ENCODE assay signal across 19 cellular contexts in the genomic region with DNA sequence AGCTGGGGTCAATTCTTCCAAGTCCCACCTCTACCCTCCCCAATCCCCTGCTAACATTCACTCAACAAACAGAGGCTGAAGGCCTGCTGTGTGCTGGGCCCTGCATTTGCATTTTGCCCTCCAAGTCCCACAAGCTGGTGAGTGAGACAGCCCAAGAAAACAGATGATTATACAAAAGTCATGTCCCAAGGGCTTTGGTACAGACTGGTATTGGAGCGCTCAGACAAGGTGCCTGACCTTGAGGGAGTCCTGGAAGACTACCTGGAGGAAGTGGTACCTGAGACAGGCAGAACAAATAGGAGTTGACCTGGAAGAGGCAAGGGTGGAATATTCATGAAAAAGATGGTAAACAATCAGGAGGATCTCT. TPM values are rescaled to one million over a fixed set of nuclear protein-coding genes. Genes with fewer than 3 reads are reported as not detected.
A peak's percentile ranks its signal among the peaks of the same experiment; 100 is the strongest.
DNase-seq lines count a peak whose midpoint lies in the region; ATAC-seq and TF ChIP-seq lines count a peak whose summit lies in the region.
"Had no signal": no experiment of that assay in that cellular context is flagged by ENCODE, and none has a peak within 500 bp of the region (broad histone marks: within the 10 kb centered on the region; RNA-seq: fewer than 3 reads in every experiment).

No MANE protein-coding gene starts in this region.

- H3K27me3 ChIP-seq in cardiac muscle cell (no peaks in the 10 kb centered on the region), esophagus squamous epithelium (peaks cover 0 to 39% (median 0%) of the 10 kb centered on the region in 4 donors), upper lobe of right lung (peaks cover 10% of the 10 kb centered on the region)

- no peak for ATAC-seq in left ventricle myocardium superior
- no peak for ATAC-seq in upper lobe of right lung
- no peak for ATAC-seq in GM19455 (IDR thresholded peaks at IDR 0.05; ENCODE audit: unreplicated experiment)
- ATAC-seq in GM19397 (IDR thresholded peaks at IDR 0.05; ENCODE audit: unreplicated experiment) = no peak
- ATAC-seq: activated naive CD4-positive, alpha-beta T cell treated with anti-CD3 and anti-CD28 coated beads, Interleukin-2, amount 50 U/mL, for 72 hours; esophagus mucosa had no signal

- no peaks in the 10 kb centered on the region for H3K27me3 Mint-ChIP-seq in osteocyte (ENCODE audit: unreplicated experiment)

- 50 to 100% methylated on average over 1 of the region's 1 CpG for WGBS in esophagus squamous epithelium, 2 donors

- H3K36me3 ChIP-seq in cardiac muscle cell = peaks cover 3% of the 10 kb centered on the region
- no peaks in the 10 kb centered on the region for H3K36me3 ChIP-seq in esophagus squamous epithelium
- H3K36me3 ChIP-seq in upper lobe of right lung = no peaks in the 10 kb centered on the region

- no peaks in the 10 kb centered on the region for H3K36me3 Mint-ChIP-seq in osteocyte (ENCODE audit: unreplicated experiment)

- TF ChIP-seq CTCF in cardiac muscle cell (IDR thresholded peaks at IDR 0.05; ENCODE audit: low read depth, low read length) = no peak
- no peak for TF ChIP-seq CTCF in esophagus squamous epithelium (IDR thresholded peaks at IDR 0.05)
- no peak for TF ChIP-seq CTCF in osteocyte (IDR thresholded peaks at IDR 0.05)
- no peak for TF ChIP-seq CTCF in upper lobe of right lung (IDR thresholded peaks at IDR 0.05)

- DNase-seq in cardiac muscle cell (ENCODE audit: low read depth in 1 of 2, low spot score in 1 of 2) (no peak), left ventricle myocardium superior (no peak), esophagus squamous epithelium (lab: John Stamatoyannopoulos, UW) (no peak), osteocyte (ENCODE audit: extremely low spot score, unreplicated experiment) (no peak), upper lobe of right lung (no peak)
- DNase-seq in stimulated activated CD8-positive, alpha-beta memory T cell treated with anti-CD3 and anti-CD28 coated beads, Interleukin-4, amount 100 ng/mL, for 48 hours = no peak
- DNase-seq: 8988T; CD4-positive, alpha-beta T cell; NCI-H1417 treated with DMSO at 0.1 percent for 48 hours; NCI-H345; posterior cingulate gyrus; SK-N-SH; stimulated activated CD4-positive, alpha-beta T cell treated with anti-CD3 and anti-CD28 coated beads, Interleukin-1b, Interleukin-23, amount 100 ng/mL, for 48 hours had no signal

- H3K4me3 Mint-ChIP-seq in osteocyte (ENCODE audit: unreplicated experiment) = no peak overlapping the region
- H3K4me3 Mint-ChIP-seq: CD4-positive, alpha-beta T cell had no signal

- no peaks in the 10 kb centered on the region for H3K9me3 ChIP-seq in cardiac muscle cell (ENCODE audit: low read depth)
- no peaks in the 10 kb centered on the region for H3K9me3 ChIP-seq in esophagus squamous epithelium
- no peaks in the 10 kb centered on the region for H3K9me3 ChIP-seq in upper lobe of right lung
- H3K9me3 ChIP-seq: SK-N-SH had no signal

- intact Hi-C loops in left ventricle myocardium superior (cut with micrococcal nuclease) = no loop called here
- intact Hi-C loops in esophagus squamous epithelium (cut with DNase I) = no loop called here
- intact Hi-C loops in upper lobe of right lung (cut with DNase I) = no loop called here

- H3K27ac ChIP-seq in cardiac muscle cell = peak overlapping the region; percentile 95
- H3K27ac ChIP-seq in esophagus squamous epithelium = peak overlapping the region; percentile 19 to 92 (median 78)
- no peak overlapping the region for H3K27ac ChIP-seq in upper lobe of right lung

- H3K9me3 Mint-ChIP-seq in osteocyte (ENCODE audit: unreplicated experiment) = no peaks in the 10 kb centered on the region
- H3K9me3 Mint-ChIP-seq: activated naive CD4-positive, alpha-beta T cell treated with anti-CD3 and anti-CD28 coated beads, Interleukin-2, amount 50 U/mL, for 72 hours; CD4-positive, alpha-beta T cell had no signal

- peak overlapping the region; percentile 2 for H3K4me3 ChIP-seq in cardiac muscle cell
- peak overlapping the region in 3 of 4 donors; percentile 49 to 73 (median 55) for H3K4me3 ChIP-seq in esophagus squamous epithelium
- peak overlapping the region; percentile 23 for H3K4me3 ChIP-seq in upper lobe of right lung

- TF ChIP-seq POLR2A in esophagus squamous epithelium (IDR thresholded peaks at IDR 0.05) = no peak

- H3K27ac Mint-ChIP-seq in osteocyte (ENCODE audit: unreplicated experiment) = peak overlapping the region; percentile 70
- H3K27ac Mint-ChIP-seq: activated naive CD4-positive, alpha-beta T cell treated with anti-CD3 and anti-CD28 coated beads, Interleukin-2, amount 50 U/mL, for 72 hours; CD4-positive, alpha-beta T cell had no signal

- peaks cover 74% of the 10 kb centered on the region for H3K4me1 Mint-ChIP-seq in osteocyte (ENCODE audit: unreplicated experiment)

- H3K4me1 ChIP-seq in cardiac muscle cell (ENCODE audit: low read depth) = peaks cover 55% of the 10 kb centered on the region
- peaks cover 0 to 49% (median 6%) of the 10 kb centered on the region in 3 donors for H3K4me1 ChIP-seq in esophagus squamous epithelium
- H3K4me1 ChIP-seq in upper lobe of right lung = no peaks in the 10 kb centered on the region

RNA-seq across cellular contexts. Expression of gene LMOD1, which starts 4.2 kb away (rescaled TPM):
- total RNA-seq in cardiac muscle cell = 48.3 and 75.6 TPM in 2 replicates
- 27.4 and 47.9 TPM in 2 replicates for polyA plus RNA-seq in cardiac muscle cell
- 8.0 TPM for total RNA-seq in left ventricle myocardium superior
- 100 to 1,000 TPM in 1 of 4 donors, 10 to 100 TPM in 2, 1 to 10 TPM in 1; 8.3 to 157 (median 38.6) TPM for total RNA-seq in esophagus squamous epithelium
- total RNA-seq in osteocyte = 15.1 and 15.9 TPM in 2 replicates
- 38.3 TPM for total RNA-seq in upper lobe of right lung
- total RNA-seq: activated CD8-positive, alpha-beta memory T cell treated with anti-CD3 and anti-CD28 coated beads for 36 hours; activated naive CD4-positive, alpha-beta T cell treated with anti-CD3 and anti-CD28 coated beads, Interleukin-2, amount 50 U/mL, for 72 hours; CD4-positive, alpha-beta T cell; lung microvascular endothelial cell had no signal

RNA-seq across cellular contexts. Expression of gene TIMM17A, which starts 13.2 kb away (rescaled TPM):
- total RNA-seq in cardiac muscle cell = 32.9 and 37.4 TPM in 2 replicates
- 88.7 and 110 TPM in 2 replicates for polyA plus RNA-seq in cardiac muscle cell
- 79.0 TPM for total RNA-seq in left ventricle myocardium superior
- 10 to 100 TPM; 18.7 to 44.6 (median 34.6) TPM for total RNA-seq in esophagus squamous epithelium
- 48.0 and 50.8 TPM in 2 replicates for total RNA-seq in osteocyte
- total RNA-seq in upper lobe of right lung = 33.9 TPM

RNA-seq across cellular contexts. Expression of gene RNPEP, which starts 40.3 kb away (rescaled TPM):
- total RNA-seq in cardiac muscle cell (56.6 and 60.4 TPM in 2 replicates), left ventricle myocardium superior (11.6 TPM), esophagus squamous epithelium (100 to 1,000 TPM in 1 of 4 donors, 10 to 100 TPM in 3; 44.6 to 129 (median 72.2) TPM), osteocyte (51.4 and 53.9 TPM in 2 replicates), upper lobe of right lung (61.7 TPM)
- 52.6 and 66.0 TPM in 2 replicates for polyA plus RNA-seq in cardiac muscle cell

RNA-seq across cellular contexts. Expression of gene SHISA4, which starts 53.4 kb away (rescaled TPM):
- total RNA-seq in cardiac muscle cell (14.3 and 21.9 TPM in 2 replicates), left ventricle myocardium superior (129 TPM), esophagus squamous epithelium (10 to 100 TPM in 1 of 4 donors, 1 to 10 TPM in 3; 3.3 to 12.3 (median 5.6) TPM), osteocyte (31.4 and 32.1 TPM in 2 replicates), upper lobe of right lung (8.6 TPM)
- polyA plus RNA-seq in cardiac muscle cell = 22.8 and 24.3 TPM in 2 replicates

Comparison
In these comparisons a context has a peak if more than half of its experiments do, and no peak if none do; other contexts are left out.
1. H3K4me3 ChIP-seq: peak in every context shown above with its lines; median percentile 55 in esophagus squamous epithelium; 23 in upper lobe of right lung; 2 in cardiac muscle cell.